Comparison of ENCODE assay signal across 22 cellular contexts in the genomic region with DNA sequence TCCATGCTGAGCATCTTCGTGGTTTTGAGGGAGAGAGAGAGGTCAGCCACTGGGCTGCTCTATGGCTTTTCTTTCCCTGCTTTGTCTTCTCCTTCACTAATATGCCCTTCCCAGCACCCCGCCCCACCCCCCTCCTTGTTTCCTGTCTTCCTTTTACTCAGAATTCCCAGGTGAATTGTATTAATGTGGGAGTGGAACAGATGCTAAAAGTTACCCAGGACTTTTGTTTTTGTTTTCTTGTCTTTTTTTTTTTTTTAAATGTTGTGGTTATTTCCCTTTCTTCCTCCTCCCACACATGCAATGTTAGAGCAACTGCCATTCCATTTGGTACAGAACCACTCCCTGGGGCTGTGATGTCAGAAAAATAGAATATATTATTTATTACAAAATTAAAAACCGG.
DNase-seq lines count a peak whose midpoint lies in the region; ATAC-seq, FAIRE-seq and TF ChIP-seq lines count a peak whose summit lies in the region.
"Had no signal": no experiment of that assay in that cellular context is flagged by ENCODE, and none has a peak within 500 bp of the region (broad histone marks: within the 10 kb centered on the region; RNA-seq: fewer than 3 reads in every experiment).

No MANE protein-coding gene starts in this region.

- H3K18ac ChIP-seq in H1 (ENCODE audit: extremely low read depth, low read length): no peak overlapping the region

- H2BK120ac ChIP-seq in H1 (replicated peaks; ENCODE audit: low read depth, low read length): no peak overlapping the region

- no peak overlapping the region for H3K4ac ChIP-seq in H1 (replicated peaks; ENCODE audit: insufficient read length, low read depth, low read length)

- H3K4me3 ChIP-seq in H1 (ENCODE audit: extremely low read depth in 1 of 4, insufficient read depth in 2 of 4, low read depth in 3 of 4, low read length in 4 of 4): no peak overlapping the region
- H3K4me3 ChIP-seq in skeletal muscle tissue (ENCODE audit: low read length in 3 of 3): no peak overlapping the region
- H3K4me3 ChIP-seq in neural progenitor cell: no peak overlapping the region
- H3K4me3 ChIP-seq: esophagus squamous epithelium, GM23248, pancreas had no signal

- no peak overlapping the region for H3K27ac ChIP-seq in H1 (ENCODE audit: low read depth, low read length)
- H3K27ac ChIP-seq in skeletal muscle tissue (ENCODE audit: low read depth, low read length): peak overlapping the region; percentile 22
- no peak overlapping the region for H3K27ac ChIP-seq in neural progenitor cell
- H3K27ac ChIP-seq: GM23248, pancreas had no signal

- H3F3A ChIP-seq in neural progenitor cell (ENCODE audit: low read depth): no peaks in the 10 kb centered on the region

- H3K79me2 ChIP-seq in H1 (ENCODE audit: control insufficient read depth in 1 of 2, insufficient read depth in 2 of 2, low read length in 2 of 2) (no peaks in the 10 kb centered on the region), neural progenitor cell (ENCODE audit: low read depth) (no peaks in the 10 kb centered on the region)

- intact Hi-C loops in left ventricle myocardium superior (cut with micrococcal nuclease): no loop called here

- H3K14ac ChIP-seq in H1 (ENCODE audit: insufficient read length): no peak overlapping the region

- H4K20me1 ChIP-seq in H1 (replicated peaks in 1 of 2; ENCODE audit: control insufficient read depth in 1 of 2, insufficient read depth in 2 of 2, low read length in 2 of 2): no peaks in the 10 kb centered on the region
- H4K20me1 ChIP-seq in neural progenitor cell (ENCODE audit: low read depth): no peaks in the 10 kb centered on the region

- CTCF ChIA-PET in H1 (lab: Charles Lee; ENCODE audit: partially characterized antibody): no interaction called here

- H3K27me3 Mint-ChIP-seq in neural progenitor cell (ENCODE audit: insufficient read depth, low read depth): no peaks in the 10 kb centered on the region
- H3K27me3 Mint-ChIP-seq: activated naive CD8-positive, alpha-beta T cell treated with anti-CD3 and anti-CD28 coated beads, Interleukin-2, amount 10 ng/mL, durations not matched to agents 7 days and 5 days; B cell had no signal

- in situ Hi-C loops in KBM-7 (cut with MboI; ENCODE audit: low pct_unique_long_range_greater_than_20kb, low sequenced_read_pairs): no loop called here

- peak overlapping the region; percentile 97; the same call in 1 of the 2 replicates for H2AFZ ChIP-seq in H1 (ENCODE audit: low read length)
- no peak overlapping the region for H2AFZ ChIP-seq in neural progenitor cell (replicated peaks)
- H2AFZ ChIP-seq: GM23248 had no signal

- FAIRE-seq in H1 (lab: Jason Lieb, UNC): no peak
- FAIRE-seq: pancreas, small intestine had no signal

- no peak overlapping the region for H2AK5ac ChIP-seq in H1 (ENCODE audit: low read depth, low read length)

- no peak for TF ChIP-seq RAD21 in H1 (IDR thresholded peaks at IDR 0.05 in 1 of 2, conservative IDR thresholded peaks at IDR 0.05 in 1 of 2; ENCODE audit: low read depth in 2 of 2, low read length in 2 of 2)

- POLR2A ChIA-PET in H1 (lab: Charles Lee; ENCODE audit: partially characterized antibody): no interaction called here

- H3K36me3 Mint-ChIP-seq in neural progenitor cell: peaks cover 2% of the 10 kb centered on the region
- H3K36me3 Mint-ChIP-seq: activated naive CD8-positive, alpha-beta T cell treated with anti-CD3 and anti-CD28 coated beads, Interleukin-2, amount 10 ng/mL, durations not matched to agents 7 days and 5 days had no signal

- ATAC-seq in left ventricle myocardium superior (peak; percentile 17), GM19328 (IDR thresholded peaks at IDR 0.05; ENCODE audit: unreplicated experiment) (no peak), GM18861 (IDR thresholded peaks at IDR 0.05; ENCODE audit: unreplicated experiment) (no peak)
- ATAC-seq: activated CD4-positive, CD25-positive, alpha-beta regulatory T cell treated with anti-CD3 and anti-CD28 coated beads, Interleukin-2, amount 50 U/mL, for 24 hours; pancreas; T-helper 17 cell had no signal

- H3K4me2 ChIP-seq in H1 (ENCODE audit: insufficient read depth in 1 of 2, low read depth in 2 of 2, low read length in 2 of 2): no peak overlapping the region
- no peak overlapping the region for H3K4me2 ChIP-seq in neural progenitor cell

- no peak overlapping the region for H3K4me3 Mint-ChIP-seq in neural progenitor cell
- H3K4me3 Mint-ChIP-seq: activated naive CD8-positive, alpha-beta T cell treated with anti-CD3 and anti-CD28 coated beads, Interleukin-2, amount 10 ng/mL, durations not matched to agents 7 days and 5 days; B cell; T-helper 17 cell had no signal

- no peak overlapping the region for H4K91ac ChIP-seq in H1 (replicated peaks; ENCODE audit: insufficient read length, low read length)

- H3K27me3 ChIP-seq in H1 (replicated peaks in 1 of 4; ENCODE audit: control insufficient read depth in 3 of 4, extremely low read depth in 1 of 4, insufficient read depth in 3 of 4, low read length in 3 of 4): no peaks in the 10 kb centered on the region
- H3K27me3 ChIP-seq in skeletal muscle tissue (ENCODE audit: control insufficient read depth in 3 of 3, insufficient read depth in 3 of 3, low read length in 3 of 3): no peaks in the 10 kb centered on the region
- no peaks in the 10 kb centered on the region for H3K27me3 ChIP-seq in neural progenitor cell
- H3K27me3 ChIP-seq: esophagus squamous epithelium, pancreas had no signal

- H3K4me1 ChIP-seq in H1 (replicated peaks in 1 of 4; ENCODE audit: control insufficient read depth in 3 of 4, insufficient read depth in 4 of 4, low read length in 3 of 4) (peaks cover 0 to 2% (median 0%) of the 10 kb centered on the region in 4 experiments; a peak in 2 of 7 replicates), skeletal muscle tissue (ENCODE audit: control insufficient read depth in 3 of 3, insufficient read depth in 3 of 3, low read length in 3 of 3) (peaks cover 9 to 15% (median 12%) of the 10 kb centered on the region in 3 donors), neural progenitor cell (peaks cover 13% of the 10 kb centered on the region)
- H3K4me1 ChIP-seq: pancreas had no signal

- no peaks in the 10 kb centered on the region for H3K36me3 ChIP-seq in H1 (ENCODE audit: control insufficient read depth in 2 of 4, insufficient read depth in 4 of 4, low read length in 3 of 4)
- H3K36me3 ChIP-seq in skeletal muscle tissue (ENCODE audit: control insufficient read depth in 3 of 3, insufficient read depth in 3 of 3, low read length in 3 of 3): no peaks in the 10 kb centered on the region
- no peaks in the 10 kb centered on the region for H3K36me3 ChIP-seq in neural progenitor cell
- H3K36me3 ChIP-seq: esophagus squamous epithelium, pancreas had no signal

- H3K9ac ChIP-seq in H1 (replicated peaks in 1 of 4; ENCODE audit: extremely low read depth in 1 of 4, low read depth in 3 of 4, low read length in 3 of 4) (no peak overlapping the region), skeletal muscle tissue (ENCODE audit: low read depth in 1 of 3, low read length in 3 of 3) (no peak overlapping the region), neural progenitor cell (no peak overlapping the region)
- H3K9ac ChIP-seq: GM23248 had no signal

- WGBS in H1 (ENCODE audit: extremely low coverage in 1 of 2, insufficient coverage in 1 of 2, insufficient read length in 1 of 2, insufficient replicate concordance in 2 of 2, low coverage in 1 of 2, low lambda C conversion rate in 2 of 2, missing lambda C conversion rate in 1 of 2), 2 experiments: 67% methylated on average over 2 of the region's 3 CpGs; no CpG with 5 or more reads in 1 of the 2 experiments

- H3K9me3 ChIP-seq in H1 (ENCODE audit: insufficient read depth in 2 of 2, low read depth in 1 of 2, low read length in 1 of 2) (0 out of 4 replicates have a peak, but pooled peaks cover under 1% of the 10 kb centered on the region in 2 experiments), skeletal muscle tissue (ENCODE audit: control insufficient read depth in 3 of 3, low read length in 3 of 3) (peaks cover 0 to 2% (median 0%) of the 10 kb centered on the region in 3 donors), neural progenitor cell (ENCODE audit: low read depth) (no peaks in the 10 kb centered on the region)
- H3K9me3 ChIP-seq: pancreas had no signal

- H3K79me1 ChIP-seq in H1 (ENCODE audit: low read depth, low read length): no peaks in the 10 kb centered on the region

- TF ChIP-seq POLR2A in H1 (IDR thresholded peaks at IDR 0.05; ENCODE audit: control extremely low read depth in 1 of 2, low read depth in 2 of 2, low read length in 2 of 2): no peak

- H3K23ac ChIP-seq in H1 (ENCODE audit: insufficient read length): no peak overlapping the region

- peaks cover 12% of the 10 kb centered on the region for H3K4me1 Mint-ChIP-seq in neural progenitor cell
- H3K4me1 Mint-ChIP-seq: activated naive CD8-positive, alpha-beta T cell treated with anti-CD3 and anti-CD28 coated beads, Interleukin-2, amount 10 ng/mL, durations not matched to agents 7 days and 5 days; B cell; T-helper 17 cell had no signal

- DNase-seq in KBM-7 (peak; percentile 3), H1 (ENCODE audit: low read depth in 1 of 2, low spot score in 2 of 2) (no peak), left ventricle myocardium superior (peak; percentile 52), HCEC 1CT (no peak), neural progenitor cell (ENCODE audit: low spot score) (no peak)
- DNase-seq: activated naive CD8-positive, alpha-beta T cell treated with anti-CD3 and anti-CD28 coated beads, Interleukin-2, amount 10 ng/mL, durations not matched to agents 7 days and 5 days; esophagus squamous epithelium; GM23248; Karpas-422; NCI-H146; NCI-H2227 treated with DMSO at 0.1 percent for 48 hours; pancreas; SHP77; small intestine; stimulated activated CD4-positive, alpha-beta T cell treated with anti-CD3 and anti-CD28 coated beads, Interleukin-4, amount 100 ng/mL, for 4 hours; stimulated activated CD8-positive, alpha-beta memory T cell treated with anti-CD3 and anti-CD28 coated beads, Interleukin-4, amount 100 ng/mL, for 48 hours; T-helper 17 cell had no signal

- no peak overlapping the region for H2BK20ac ChIP-seq in H1 (ENCODE audit: low read length)

- H2BK5ac ChIP-seq in H1 (ENCODE audit: low read depth, low read length): no peak overlapping the region; the same call in 1 of the 2 replicates

- no peak overlapping the region for H4K5ac ChIP-seq in H1 (ENCODE audit: insufficient read length, low read depth, low read length)

- no peak overlapping the region for H4K8ac ChIP-seq in H1 (ENCODE audit: extremely low read depth, insufficient read depth, low read length)

- no peak overlapping the region for H3K27ac Mint-ChIP-seq in neural progenitor cell
- H3K27ac Mint-ChIP-seq: activated naive CD8-positive, alpha-beta T cell treated with anti-CD3 and anti-CD28 coated beads, Interleukin-2, amount 10 ng/mL, durations not matched to agents 7 days and 5 days; B cell; T-helper 17 cell had no signal

- no peak overlapping the region for H2BK15ac ChIP-seq in H1 (ENCODE audit: low read length)

- TF ChIP-seq EP300 in H1 (IDR thresholded peaks at IDR 0.05; ENCODE audit: borderline replicate concordance in 1 of 2, low read depth in 2 of 2, low read length in 2 of 2): no peak

- H3K23me2 ChIP-seq in H1 (ENCODE audit: low read depth, low read length): no peaks in the 10 kb centered on the region

- TF ChIP-seq CTCF in H1 (IDR thresholded peaks at IDR 0.05; ENCODE audit: control extremely low read depth in 1 of 3, insufficient read depth in 1 of 3, low read depth in 1 of 3, low read length in 3 of 3): no peak
- no peak for TF ChIP-seq CTCF in neural progenitor cell (IDR thresholded peaks at IDR 0.05)

- H3K56ac ChIP-seq in H1 (replicated peaks; ENCODE audit: insufficient read length, low read depth, low read length): no peak overlapping the region

- peaks cover 13% of the 10 kb centered on the region for H3K9me3 Mint-ChIP-seq in neural progenitor cell

- H2BK12ac ChIP-seq in H1 (ENCODE audit: low read depth, low read length): no peak overlapping the region

Comparison
In these comparisons a context has a peak if more than half of its experiments do, and no peak if none do; other contexts are left out.
1. DNase-seq: peak in KBM-7 (single experiment) and left ventricle myocardium superior (single experiment); none in H1 (0 of 2), HCEC 1CT (single experiment) and neural progenitor cell (single experiment).